32 cellular contexts compared by ENCODE assay signal in genomic region chr3:17342126-17342525, GRCh38.
"Had no signal": no experiment of that assay in that cellular context is flagged by ENCODE, and none has a peak within 500 bp of the region (broad histone marks: within the 10 kb centered on the region; RNA-seq: fewer than 3 reads in every experiment).

No MANE protein-coding gene starts in this region.

- H3K27me3 Mint-ChIP-seq: activated CD4-positive, alpha-beta T cell treated with anti-CD3 and anti-CD28 coated beads for 36 hours; activated naive CD8-positive, alpha-beta T cell treated with anti-CD3 and anti-CD28 coated beads, Interleukin-2, amount 10 ng/mL, durations not matched to agents 7 days and 5 days; naive thymus-derived CD8-positive, alpha-beta T cell; stimulated activated naive CD8-positive, alpha-beta T cell treated with anti-CD3 and anti-CD28 coated beads, Interleukin-15, Interleukin-2, amounts not matched to agents 100 ng/mL and 50 ng/mL, for 24 hours; type B pancreatic cell had no signal

- H3K4me3 Mint-ChIP-seq: activated CD4-positive, alpha-beta T cell treated with anti-CD3 and anti-CD28 coated beads for 36 hours; activated naive CD4-positive, alpha-beta T cell treated with anti-CD3 and anti-CD28 coated beads for 36 hours; activated naive CD8-positive, alpha-beta T cell treated with anti-CD3 and anti-CD28 coated beads, Interleukin-2, amount 10 ng/mL, durations not matched to agents 7 days and 5 days; activated T-helper 1 cell treated with anti-CD3 and anti-CD28 coated beads, Interleukin-12 subunit alpha, Interleukin-12 subunit beta, Interleukin-2, Interleukin-4 antibody, amounts not matched to agents 30 ng/mL and 10 ng/mL and 1 ng/mL, durations not matched to agents 14 hours and 24 hours and 36 hours; immature natural killer cell; naive thymus-derived CD8-positive, alpha-beta T cell; neural crest cell; stimulated activated effector memory CD8-positive, alpha-beta T cell treated with anti-CD3 and anti-CD28 coated beads, Interleukin-12 subunit alpha, Interleukin-12 subunit beta, amount 100 ng/mL, for 72 hours; stimulated activated naive CD8-positive, alpha-beta T cell treated with anti-CD3 and anti-CD28 coated beads, Interleukin-15, Interleukin-2, amounts not matched to agents 100 ng/mL and 50 ng/mL, for 24 hours; T-helper 1 cell treated with Interleukin-12 subunit alpha and Interleukin-12 subunit beta and Interleukin-4 antibody, amounts not matched to agents 30 μg/mL and 1 μg/mL, for 36 hours; type B pancreatic cell had no signal

- H3K4me1 ChIP-seq: ascending aorta, psoas muscle, sigmoid colon, vagina had no signal

- H3K27ac Mint-ChIP-seq: activated CD4-positive, alpha-beta T cell treated with anti-CD3 and anti-CD28 coated beads for 36 hours; activated naive CD4-positive, alpha-beta T cell treated with anti-CD3 and anti-CD28 coated beads for 36 hours; activated naive CD8-positive, alpha-beta T cell treated with anti-CD3 and anti-CD28 coated beads, Interleukin-2, amount 10 ng/mL, durations not matched to agents 7 days and 5 days; activated T-helper 1 cell treated with anti-CD3 and anti-CD28 coated beads, Interleukin-12 subunit alpha, Interleukin-12 subunit beta, Interleukin-2, Interleukin-4 antibody, amounts not matched to agents 30 ng/mL and 10 ng/mL and 1 ng/mL, durations not matched to agents 14 hours and 24 hours and 36 hours; immature natural killer cell; naive thymus-derived CD8-positive, alpha-beta T cell; stimulated activated effector memory CD8-positive, alpha-beta T cell treated with anti-CD3 and anti-CD28 coated beads, Interleukin-12 subunit alpha, Interleukin-12 subunit beta, amount 100 ng/mL, for 72 hours; stimulated activated naive CD8-positive, alpha-beta T cell treated with anti-CD3 and anti-CD28 coated beads, Interleukin-15, Interleukin-2, amounts not matched to agents 100 ng/mL and 50 ng/mL, for 24 hours; T-helper 1 cell treated with Interleukin-12 subunit alpha and Interleukin-12 subunit beta and Interleukin-4 antibody, amounts not matched to agents 30 μg/mL and 1 μg/mL, for 36 hours; type B pancreatic cell had no signal

- H3K27me3 ChIP-seq: ascending aorta, brain microvascular endothelial cell, heart left ventricle, sigmoid colon, vagina had no signal

- H3K9me3 Mint-ChIP-seq: activated naive CD4-positive, alpha-beta T cell treated with anti-CD3 and anti-CD28 coated beads for 36 hours; activated T-helper 1 cell treated with anti-CD3 and anti-CD28 coated beads, Interleukin-12 subunit alpha, Interleukin-12 subunit beta, Interleukin-2, Interleukin-4 antibody, amounts not matched to agents 30 ng/mL and 10 ng/mL and 1 ng/mL, durations not matched to agents 14 hours and 24 hours and 36 hours; immature natural killer cell; naive thymus-derived CD8-positive, alpha-beta T cell; stimulated activated effector memory CD8-positive, alpha-beta T cell treated with anti-CD3 and anti-CD28 coated beads, Interleukin-12 subunit alpha, Interleukin-12 subunit beta, amount 100 ng/mL, for 72 hours; stimulated activated naive CD8-positive, alpha-beta T cell treated with anti-CD3 and anti-CD28 coated beads, Interleukin-15, Interleukin-2, amounts not matched to agents 100 ng/mL and 50 ng/mL, for 24 hours; T-helper 1 cell treated with Interleukin-12 subunit alpha and Interleukin-12 subunit beta and Interleukin-4 antibody, amounts not matched to agents 30 μg/mL and 1 μg/mL, for 36 hours; type B pancreatic cell had no signal

- H3K27ac ChIP-seq: ascending aorta, brain microvascular endothelial cell, heart left ventricle, parathyroid adenoma, psoas muscle, sigmoid colon, vagina had no signal

- DNase-seq: activated CD4-positive, alpha-beta T cell treated with anti-CD3 and anti-CD28 coated beads for 36 hours; activated CD4-positive, alpha-beta T cell treated with anti-CD3 and anti-CD28 coated beads, Interleukin-2, amount 50 U/mL, for 48 hours; activated CD4-positive, CD25-positive, alpha-beta regulatory T cell; activated CD8-positive, alpha-beta memory T cell treated with anti-CD3 and anti-CD28 coated beads for 24 hours; activated effector memory CD4-positive, alpha-beta T cell treated with anti-CD3 and anti-CD28 coated beads, Interleukin-2, amount 50 U/mL, for 16 hours; activated naive CD4-positive, alpha-beta T cell treated with anti-CD3 and anti-CD28 coated beads for 36 hours; activated naive CD8-positive, alpha-beta T cell treated with anti-CD3 and anti-CD28 coated beads, Interleukin-2, amount 10 ng/mL, durations not matched to agents 7 days and 5 days; activated T-cell treated with anti-CD3 and anti-CD28 coated beads, Interleukin-2, amount 50 U/mL, for 1 hour; brain microvascular endothelial cell; foreskin fibroblast; heart left ventricle; hypothalamus; immature natural killer cell; kidney; midbrain; naive thymus-derived CD8-positive, alpha-beta T cell; nucleus accumbens; psoas muscle; sigmoid colon; small intestine; stimulated activated CD4-positive, alpha-beta T cell treated with anti-CD3 and anti-CD28 coated beads, Interleukin-4, amount 100 ng/mL, for 24 hours; substantia nigra; T-helper 9 cell had no signal

- H2AFZ ChIP-seq: parathyroid adenoma had no signal

- H3K9me3 ChIP-seq: ascending aorta, heart left ventricle, psoas muscle, sigmoid colon, vagina had no signal

- H3K4me1 Mint-ChIP-seq: activated CD4-positive, alpha-beta T cell treated with anti-CD3 and anti-CD28 coated beads for 36 hours; activated naive CD8-positive, alpha-beta T cell treated with anti-CD3 and anti-CD28 coated beads, Interleukin-2, amount 10 ng/mL, durations not matched to agents 7 days and 5 days; immature natural killer cell; naive thymus-derived CD8-positive, alpha-beta T cell; neural crest cell; stimulated activated effector memory CD8-positive, alpha-beta T cell treated with anti-CD3 and anti-CD28 coated beads, Interleukin-12 subunit alpha, Interleukin-12 subunit beta, amount 100 ng/mL, for 72 hours had no signal

- H3K36me3 ChIP-seq: ascending aorta, brain microvascular endothelial cell, heart left ventricle, sigmoid colon, vagina had no signal

- H3K4me3 ChIP-seq: ascending aorta, heart left ventricle, psoas muscle, sigmoid colon, vagina had no signal

- H3K79me2 ChIP-seq: parathyroid adenoma had no signal

- ATAC-seq: activated CD4-positive, alpha-beta T cell treated with anti-CD3 and anti-CD28 coated beads for 36 hours; heart left ventricle; naive thymus-derived CD8-positive, alpha-beta T cell; psoas muscle; stimulated activated effector memory CD8-positive, alpha-beta T cell treated with anti-CD3 and anti-CD28 coated beads, Interleukin-12 subunit alpha, Interleukin-12 subunit beta, amount 100 ng/mL, for 72 hours had no signal
